In the genomic region with DNA sequence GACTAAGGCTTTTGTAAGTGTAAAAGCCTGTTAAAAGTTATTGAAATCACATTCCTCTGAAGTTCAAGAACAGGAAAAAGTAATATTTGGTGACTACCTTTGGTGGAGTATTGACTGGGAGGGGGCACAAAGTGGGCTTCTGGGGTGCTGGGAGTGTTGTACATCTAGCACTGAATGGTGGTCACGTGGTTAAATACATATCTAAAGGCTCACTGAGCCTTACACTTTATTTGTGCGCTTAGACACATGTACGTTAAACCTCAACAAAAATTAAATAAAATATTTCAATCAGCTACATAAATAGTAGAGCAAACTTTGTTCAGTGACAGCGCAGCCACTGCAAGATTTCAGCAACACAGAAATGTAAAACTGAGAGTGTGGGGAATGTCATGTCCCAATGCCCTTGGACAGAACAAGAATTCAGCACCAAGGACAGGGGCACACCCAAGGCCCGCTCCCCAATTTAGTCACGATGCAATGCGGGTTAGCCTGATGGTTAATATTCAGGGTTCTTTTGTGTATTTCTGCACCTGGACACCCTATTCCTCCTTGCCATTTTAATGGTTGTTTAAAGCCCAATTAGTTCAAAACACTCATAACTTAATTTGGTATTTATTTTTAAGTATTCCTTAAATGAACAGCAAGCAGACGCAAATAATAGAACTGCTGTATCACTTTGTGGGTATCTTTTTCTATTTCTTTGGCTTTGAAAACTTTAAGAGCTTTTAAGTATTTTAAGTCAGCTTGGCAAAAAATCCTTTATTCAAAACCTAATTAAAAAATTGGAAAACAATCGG, we compare ENCODE assay signal across 8 cellular contexts. TPM values are rescaled to one million over a fixed set of nuclear protein-coding genes. Genes with fewer than 3 reads are reported as not detected.
DNase-seq lines count a peak whose midpoint lies in the region; ATAC-seq and TF ChIP-seq lines count a peak whose summit lies in the region.

No MANE protein-coding gene starts in this region.

- H3K4me1 Mint-ChIP-seq in mesothelial cell of epicardium = no peaks in the 10 kb centered on the region

- no peak overlapping the region for H3K27ac Mint-ChIP-seq in mesothelial cell of epicardium

- no peaks in the 10 kb centered on the region for H3K9me3 Mint-ChIP-seq in mesothelial cell of epicardium

- no peak for ATAC-seq in GM21717 (IDR thresholded peaks at IDR 0.05; ENCODE audit: unreplicated experiment)

- H3K27me3 Mint-ChIP-seq in mesothelial cell of epicardium (ENCODE audit: low read depth) = peaks cover 29% of the 10 kb centered on the region

- H3K36me3 Mint-ChIP-seq in mesothelial cell of epicardium = no peaks in the 10 kb centered on the region

- no peak overlapping the region for H3K4me3 Mint-ChIP-seq in mesothelial cell of epicardium

- DNase-seq in NOMO-1 treated with DMSO at 0.1 percent for 48 hours (lab: John Stamatoyannopoulos, UW; ENCODE audit: unreplicated experiment) = peak; percentile 22
- no peak for DNase-seq in NOMO-1 treated with dmso at 0.1 percent for 144 hours (lab: John Stamatoyannopoulos, UW; ENCODE audit: unreplicated experiment)
- DNase-seq in LHCN-M2 (ENCODE audit: low read depth) = peak; percentile 29
- peak; percentile 67 for DNase-seq in astrocyte of the hippocampus (ENCODE audit: low read depth, low spot score)
- peak; percentile 45 to 74 for DNase-seq in mesothelial cell of epicardium (ENCODE audit: low spot score in 2 of 2, unreplicated experiment in 2 of 2)
- no peak for DNase-seq in NCI-H2171 treated with DMSO at 0.1 percent for 48 hours (lab: John Stamatoyannopoulos, UW)
- no peak for DNase-seq in mucosa of gallbladder (ENCODE audit: low spot score)

- no peak for TF ChIP-seq CTCF in mesothelial cell of epicardium (IDR thresholded peaks at IDR 0.05; ENCODE audit: unreplicated experiment)

RNA-seq across cellular contexts. Expression of a gene that starts 37.4 kb away (rescaled TPM):
- total RNA-seq in LHCN-M2 (2014; rRNA removed) (not detected in 2 replicates), mesothelial cell of epicardium (0.31 to 0.35 TPM (median 0.34 TPM) in 3 replicates), mucosa of gallbladder (0.20 TPM)
- polyA plus RNA-seq in LHCN-M2 (2012) = not detected

RNA-seq across cellular contexts. Expression of a gene that starts 45.2 kb away (rescaled TPM):
- total RNA-seq in LHCN-M2 (2014; rRNA removed) (7.6 and 8.8 TPM in 2 replicates), mesothelial cell of epicardium (11.1 to 11.3 TPM (median 11.1 TPM) in 3 replicates), mucosa of gallbladder (16.1 TPM)
- polyA plus RNA-seq in LHCN-M2 (2012) = 4.0 TPM

Comparison
In these comparisons a context has a peak if more than half of its experiments do, and no peak if none do; other contexts are left out.
1. DNase-seq: peak in NOMO-1 treated with DMSO at 0.1 percent for 48 hours (single experiment), LHCN-M2 (single experiment), astrocyte of the hippocampus (single experiment) and mesothelial cell of epicardium (2 of 2); none in NOMO-1 treated with dmso at 0.1 percent for 144 hours (single experiment), NCI-H2171 treated with DMSO at 0.1 percent for 48 hours (single experiment) and mucosa of gallbladder (single experiment).